Comparison of ENCODE assay signal across 1 cellular context in genomic region chr3:47824541-47825473, GRCh38.
TF ChIP-seq lines count a peak whose summit lies in the region.

No MANE protein-coding gene starts in this region.

TF ChIP-seq in HepG2, 621 proteins besides CTCF, POLR2A, EP300 and RAD21 (continued from another document and continues in another):
- TF ChIP-seq ZBTB46 (CRISPR knock-in tag; IDR thresholded peaks at IDR 0.05; ENCODE audit: borderline replicate concordance) (no peak), ZNF674 (CRISPR knock-in tag; IDR thresholded peaks at IDR 0.05; ENCODE audit: low read depth) (no peak), ZNF468 (CRISPR knock-in tag; IDR thresholded peaks at IDR 0.05) (0 out of 2 replicates have a peak, but pooled peaks have one; percentile 11), RELA (CRISPR knock-in tag; IDR thresholded peaks at IDR 0.05) (no peak), ZNF24 (IDR thresholded peaks at IDR 0.05) (no peak), MAF1 (CRISPR knock-in tag; IDR thresholded peaks at IDR 0.05; ENCODE audit: borderline replicate concordance) (no peak; the same call in 1 of the 2 replicates), HCFC1 (IDR thresholded peaks at IDR 0.05; ENCODE audit: low read depth, low read length) (peak; percentile 33; the same call in 1 of the 2 replicates), AKNA (CRISPR knock-in tag; IDR thresholded peaks at IDR 0.05; ENCODE audit: borderline replicate concordance) (no peak), SMARCC2 (IDR thresholded peaks at IDR 0.05) (no peak), ZBTB26 (CRISPR knock-in tag; IDR thresholded peaks at IDR 0.05; ENCODE audit: borderline replicate concordance) (0 out of 2 replicates have a peak, but pooled peaks have one; percentile 13), PAWR (CRISPR knock-in tag; IDR thresholded peaks at IDR 0.05; ENCODE audit: borderline replicate concordance) (0 out of 2 replicates have a peak, but pooled peaks have one; percentile 44), GATA4 (IDR thresholded peaks at IDR 0.05; ENCODE audit: borderline replicate concordance, low read depth) (0 out of 2 replicates have a peak, but pooled peaks have one; percentile 9), ZNF414 (CRISPR knock-in tag; IDR thresholded peaks at IDR 0.05) (no peak; the same call in 1 of the 2 replicates), TP53 (CRISPR knock-in tag; conservative IDR thresholded peaks at IDR 0.05) (no peak), GRHL1 (CRISPR knock-in tag; conservative IDR thresholded peaks at IDR 0.05) (no peak), ZBTB34 (CRISPR knock-in tag; IDR thresholded peaks at IDR 0.05) (peak; percentile 41; the same call in 1 of the 2 replicates), ZFP36 (IDR thresholded peaks at IDR 0.05; ENCODE audit: borderline replicate concordance, low read depth, low read length, partially characterized antibody) (no peak), ZNF619 (CRISPR knock-in tag; IDR thresholded peaks at IDR 0.05) (peak; percentile 91; the same call in 1 of the 2 replicates), ZNF484 (CRISPR knock-in tag; IDR thresholded peaks at IDR 0.05; ENCODE audit: borderline replicate concordance, low read depth) (no peak), YY1 (IDR thresholded peaks at IDR 0.05; ENCODE audit: insufficient read depth, insufficient replicate concordance, low read depth, low read length) (peak; percentile 96), XBP1 (CRISPR knock-in tag; IDR thresholded peaks at IDR 0.05) (no peak; the same call in 1 of the 2 replicates), MAZ (IDR thresholded peaks at IDR 0.05; ENCODE audit: borderline replicate concordance, low read depth, low read length) (0 out of 2 replicates have a peak, but pooled peaks have one; percentile 47), MAZ (CRISPR knock-in tag; IDR thresholded peaks at IDR 0.05; ENCODE audit: low read depth) (peak; percentile 86), SNAPC2 (CRISPR knock-in tag; IDR thresholded peaks at IDR 0.05) (0 out of 2 replicates have a peak, but pooled peaks have one; percentile 59), NFIC (IDR thresholded peaks at IDR 0.05; ENCODE audit: low read length) (no peak), DPF2 (CRISPR knock-in tag; IDR thresholded peaks at IDR 0.05; ENCODE audit: borderline replicate concordance, low read depth) (no peak), ZBTB8A (CRISPR knock-in tag; IDR thresholded peaks at IDR 0.05; ENCODE audit: borderline replicate concordance, low read depth) (no peak), KDM5A (IDR thresholded peaks at IDR 0.05; ENCODE audit: borderline replicate concordance, low read length) (peak; percentile 86), BRCA1 (CRISPR knock-in tag; IDR thresholded peaks at IDR 0.05) (peak; percentile 24; the same call in 1 of the 2 replicates), ARNT2 (CRISPR knock-in tag; IDR thresholded peaks at IDR 0.05; ENCODE audit: low read depth) (peak; percentile 85), ZNF367 (CRISPR knock-in tag; IDR thresholded peaks at IDR 0.05; ENCODE audit: borderline replicate concordance) (peak; percentile 80; the same call in 1 of the 2 replicates), ZFP90 (CRISPR knock-in tag; IDR thresholded peaks at IDR 0.05; ENCODE audit: borderline replicate concordance) (no peak; the same call in 1 of the 2 replicates), AHDC1 (CRISPR knock-in tag; IDR thresholded peaks at IDR 0.05; ENCODE audit: borderline replicate concordance) (no peak), THRA (CRISPR knock-in tag; IDR thresholded peaks at IDR 0.05; ENCODE audit: borderline replicate concordance) (peak; percentile 45; the same call in 1 of the 2 replicates), RARG (CRISPR knock-in tag; IDR thresholded peaks at IDR 0.05; ENCODE audit: low read depth) (no peak), TEF (CRISPR knock-in tag; IDR thresholded peaks at IDR 0.05) (no peak), ZFAT (CRISPR knock-in tag; conservative IDR thresholded peaks at IDR 0.05) (no peak; the same call in 1 of the 2 replicates)
